Comparison of ENCODE assay signal across 8 cellular contexts in genomic region chr1:200802865-200803512, GRCh38.
A peak's percentile ranks its signal among the peaks of the same experiment; 100 is the strongest.
DNase-seq lines count a peak whose midpoint lies in the region; ATAC-seq and TF ChIP-seq lines count a peak whose summit lies in the region.

No MANE protein-coding gene starts in this region.

- intact Hi-C loops in CD8-positive, alpha-beta T cell (cut with DNase I, micrococcal nuclease) = loop anchor here (1.0 to 5.0 kb wide), 5 partner anchors 64 to 1116 kb away; partner anchors contain the start of genes CAMSAP2 (in 1 of the 2) and DDX59 (in 1 of the 2)
- intact Hi-C loops in stomach (cut with DNase I; ENCODE audit: low total_unique reads) = loop anchor here (10.0 kb wide), 1 partner anchor 178 kb away; the partner anchor contains the start of gene KIF14

- no peak overlapping the region for H2AFZ ChIP-seq in KMS-11 (ENCODE audit: low read depth)

- H3K9me3 ChIP-seq in CD8-positive, alpha-beta T cell (ENCODE audit: low read length) = no peaks in the 10 kb centered on the region
- no peaks in the 10 kb centered on the region for H3K9me3 ChIP-seq in stomach

- H3K4me1 Mint-ChIP-seq in CD8-positive, alpha-beta T cell (ENCODE audit: low read depth) = peaks cover 4% of the 10 kb centered on the region
- peaks cover 5% of the 10 kb centered on the region for H3K4me1 Mint-ChIP-seq in activated T-cell treated with anti-CD3 and anti-CD28 coated beads, Interleukin-2, amount 50 U/mL, for 4 hours (ENCODE audit: low read depth)
- peaks cover 18% of the 10 kb centered on the region for H3K4me1 Mint-ChIP-seq in neural crest cell

- H4K20me1 ChIP-seq in KMS-11 (ENCODE audit: insufficient read depth) = 0 out of 2 replicates have a peak, but pooled peaks cover 4% of the 10 kb centered on the region

- peak; percentile 92 for ATAC-seq in CD8-positive, alpha-beta T cell
- ATAC-seq in GM21390 (IDR thresholded peaks at IDR 0.05; ENCODE audit: unreplicated experiment) = peak; percentile 70
- ATAC-seq in activated T-cell treated with anti-CD3 and anti-CD28 coated beads, Interleukin-2, amount 50 U/mL, for 4 hours = peak; percentile 67 to 72

- DNase-seq in CD8-positive, alpha-beta T cell = peak; percentile 43 to 79 (median 69)
- peak; percentile 70 for DNase-seq in activated T-cell treated with anti-CD3 and anti-CD28 coated beads, Interleukin-2, amount 50 U/mL, for 4 hours
- DNase-seq in fibroblast of peridontal ligament (ENCODE audit: extremely low read depth) (peak; percentile 86), neural crest cell (ENCODE audit: low read depth, low spot score) (peak; percentile 72), stomach (peak; percentile 82)

- no peaks in the 10 kb centered on the region for H3K27me3 Mint-ChIP-seq in CD8-positive, alpha-beta T cell (ENCODE audit: low read depth)
- H3K27me3 Mint-ChIP-seq in activated T-cell treated with anti-CD3 and anti-CD28 coated beads, Interleukin-2, amount 50 U/mL, for 4 hours (ENCODE audit: low read depth) = no peaks in the 10 kb centered on the region
- no peaks in the 10 kb centered on the region for H3K27me3 Mint-ChIP-seq in neural crest cell (ENCODE audit: low read depth)

- H3K27ac ChIP-seq in CD8-positive, alpha-beta T cell (ENCODE audit: low read depth, low read length) = no peak overlapping the region
- no peak overlapping the region for H3K27ac ChIP-seq in KMS-11
- no peak overlapping the region for H3K27ac ChIP-seq in stomach

- H3K79me2 ChIP-seq in KMS-11 (ENCODE audit: insufficient read depth, low read depth) = peaks cover 31% of the 10 kb centered on the region

- H3K27me3 ChIP-seq in CD8-positive, alpha-beta T cell (ENCODE audit: insufficient read depth, low read length) = no peaks in the 10 kb centered on the region
- H3K27me3 ChIP-seq in KMS-11 (ENCODE audit: insufficient read depth, low read depth) (no peaks in the 10 kb centered on the region), stomach (no peaks in the 10 kb centered on the region)

- TF ChIP-seq CTCF in CD8-positive, alpha-beta T cell (IDR thresholded peaks at IDR 0.05) = peak; percentile 97
- peak; percentile 100 for TF ChIP-seq CTCF in KMS-11 (conservative IDR thresholded peaks at IDR 0.05; ENCODE audit: low read depth, low read length)
- TF ChIP-seq CTCF in neural crest cell (conservative IDR thresholded peaks at IDR 0.05) = peak; percentile 97
- TF ChIP-seq CTCF in stomach (IDR thresholded peaks at IDR 0.05) = peak in 5 of 7 experiments; percentile 74 to 94 (median 83)

- H3K9me3 Mint-ChIP-seq in CD8-positive, alpha-beta T cell = no peaks in the 10 kb centered on the region
- no peaks in the 10 kb centered on the region for H3K9me3 Mint-ChIP-seq in activated T-cell treated with anti-CD3 and anti-CD28 coated beads, Interleukin-2, amount 50 U/mL, for 4 hours
- H3K9me3 Mint-ChIP-seq in neural crest cell = no peaks in the 10 kb centered on the region

- no peaks in the 10 kb centered on the region for H3K4me1 ChIP-seq in CD8-positive, alpha-beta T cell (ENCODE audit: insufficient read depth, low read length)
- peaks cover 16% of the 10 kb centered on the region for H3K4me1 ChIP-seq in KMS-11 (ENCODE audit: low read depth, poor library complexity, severe bottlenecking)
- H3K4me1 ChIP-seq in stomach = peaks cover 0 to 21% (median 3%) of the 10 kb centered on the region in 4 donors

- no peak overlapping the region for H3K27ac Mint-ChIP-seq in CD8-positive, alpha-beta T cell
- H3K27ac Mint-ChIP-seq in neural crest cell (ENCODE audit: unreplicated experiment) = no peak overlapping the region

- H3K4me2 ChIP-seq in KMS-11 = no peak overlapping the region

- POLR2A ChIA-PET in CD8-positive, alpha-beta T cell (lab: Charles Lee) = interaction anchor here (1.0 kb wide), 1 partner anchor 182 kb away, joined by 3 read pairs; the partner anchor contains the start of gene KIF14

- 37 to 46% (median 42%) methylated on average over 2 of the region's 2 CpGs for WGBS in stomach, 5 donors

- CTCF ChIA-PET in CD8-positive, alpha-beta T cell (lab: Charles Lee) = interaction anchor here (0.6 to 5.1 kb wide), 25 partner anchors 8 to 705 kb away, joined by 3 to 81 read pairs (median 4); partner anchors contain the start of genes DDX59 and KIF14

- no peak overlapping the region for H3K4me3 Mint-ChIP-seq in CD8-positive, alpha-beta T cell
- no peak overlapping the region for H3K4me3 Mint-ChIP-seq in activated T-cell treated with anti-CD3 and anti-CD28 coated beads, Interleukin-2, amount 50 U/mL, for 4 hours
- H3K4me3 Mint-ChIP-seq in neural crest cell = no peak overlapping the region

- no peak for TF ChIP-seq EP300 in stomach (IDR thresholded peaks at IDR 0.05)

- H3K4me3 ChIP-seq in CD8-positive, alpha-beta T cell (ENCODE audit: low read depth, low read length) = no peak overlapping the region
- H3K4me3 ChIP-seq in KMS-11 (IDR thresholded peaks at IDR 0.05; ENCODE audit: insufficient read depth, low read depth, low read length) (no peak overlapping the region), stomach (no peak overlapping the region)

- H3K9ac ChIP-seq in KMS-11 = no peak overlapping the region

- H3K36me3 Mint-ChIP-seq in CD8-positive, alpha-beta T cell = no peaks in the 10 kb centered on the region
- H3K36me3 Mint-ChIP-seq in activated T-cell treated with anti-CD3 and anti-CD28 coated beads, Interleukin-2, amount 50 U/mL, for 4 hours (ENCODE audit: insufficient read depth) = no peaks in the 10 kb centered on the region
- peaks cover 19% of the 10 kb centered on the region for H3K36me3 Mint-ChIP-seq in neural crest cell (ENCODE audit: low read depth)

- H3K36me3 ChIP-seq in CD8-positive, alpha-beta T cell (ENCODE audit: insufficient read depth, low read length) = no peaks in the 10 kb centered on the region
- no peaks in the 10 kb centered on the region; the same call in 1 of the 2 replicates for H3K36me3 ChIP-seq in KMS-11 (ENCODE audit: insufficient read depth)
- peaks cover 0 to 9% (median 6%) of the 10 kb centered on the region in 4 donors for H3K36me3 ChIP-seq in stomach

- TF ChIP-seq POLR2A in stomach (IDR thresholded peaks at IDR 0.05) = no peak

TF ChIP-seq in PFSK-1, 5 proteins besides CTCF, POLR2A, EP300 and RAD21:
- TF ChIP-seq SIN3A (IDR thresholded peaks at IDR 0.05; ENCODE audit: borderline replicate concordance, insufficient read depth, low read length) = 0 out of 2 replicates have a peak, but pooled peaks have one; percentile 35
- TF ChIP-seq TAF1 (IDR thresholded peaks at IDR 0.05; ENCODE audit: borderline replicate concordance, insufficient read depth, low read length) = no peak
